Comparison of ENCODE assay signal across 11 cellular contexts in the genomic region with DNA sequence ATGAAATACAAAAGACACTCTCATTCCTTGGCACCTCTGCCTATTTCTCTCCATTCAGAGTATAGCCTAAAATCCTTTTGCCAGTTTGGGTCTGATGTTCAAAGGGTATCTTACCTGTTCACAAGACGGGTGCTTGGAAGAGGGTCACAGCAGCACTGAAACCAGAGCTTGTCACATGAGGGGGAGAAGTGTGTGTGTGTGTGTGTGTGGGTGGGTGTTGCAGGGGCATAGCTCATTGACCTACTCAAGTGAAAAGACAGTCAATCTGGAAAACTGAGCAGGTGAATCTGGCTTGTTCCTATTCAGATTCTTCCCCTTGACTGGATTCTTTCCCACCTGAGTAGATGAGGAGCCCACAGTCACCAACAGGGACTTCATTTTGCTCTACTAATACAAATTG.
DNase-seq lines count a peak whose midpoint lies in the region; ATAC-seq and TF ChIP-seq lines count a peak whose summit lies in the region.
"Had no signal": no experiment of that assay in that cellular context is flagged by ENCODE, and none has a peak within 500 bp of the region (broad histone marks: within the 10 kb centered on the region; RNA-seq: fewer than 3 reads in every experiment).

No MANE protein-coding gene starts in this region.

- no peaks in the 10 kb centered on the region for H3K79me1 ChIP-seq in IMR-90 (ENCODE audit: low read depth in 1 of 2, low read length in 2 of 2)

- H3K4me3 ChIP-seq in IMR-90 (ENCODE audit: insufficient read depth, low read depth, low read length) (no peak overlapping the region), thyroid gland (replicated peaks in 1 of 3) (no peak overlapping the region)
- H3K4me3 ChIP-seq: HAP-1 had no signal

- H3K23ac ChIP-seq in IMR-90 (ENCODE audit: low read depth, low read length), result no peak overlapping the region

- intact Hi-C loops in IMR-90 (cut with micrococcal nuclease), result no loop called here
- intact Hi-C loops in thyroid gland (cut with DNase I), result no loop called here

- no peak overlapping the region for H3K4me2 ChIP-seq in IMR-90 (ENCODE audit: low read depth, low read length)

- TF ChIP-seq CTCF in IMR-90 (conservative IDR thresholded peaks at IDR 0.05; ENCODE audit: low read depth, low read length) (no peak), thyroid gland (IDR thresholded peaks at IDR 0.05) (no peak)

- no peak overlapping the region for H2AK9ac ChIP-seq in IMR-90 (replicated peaks; ENCODE audit: low read depth, low read length, poor library complexity)

- CTCF ChIA-PET in IMR-90 (lab: Yijun Ruan, JAX), result interaction anchor here (0.6 kb wide), 1 partner anchor 452 kb away, joined by 6 read pairs; no protein-coding TSS in a partner anchor

- in situ Hi-C loops in IMR-90 (cut with MboI; ENCODE audit: low sequenced_read_pairs), result no loop called here

- DNase-seq in NCI-H748 (lab: John Stamatoyannopoulos, UW; ENCODE audit: unreplicated experiment) (peak; percentile 1), NCI-H748 treated with DMSO at 0.1 percent for 48 hours (lab: John Stamatoyannopoulos, UW) (no peak), IMR-90 (no peak), NCI-H345 treated with DMSO at 0.1 percent for 48 hours (lab: John Stamatoyannopoulos, UW; ENCODE audit: unreplicated experiment) (peak; percentile 81), NOMO-1 treated with dmso at 0.1 percent for 144 hours (lab: John Stamatoyannopoulos, UW; ENCODE audit: unreplicated experiment) (no peak), thyroid gland (no peak)
- DNase-seq: CD8-positive, alpha-beta T cell; DND-41; GDM1 had no signal

- H3K9me3 ChIP-seq in IMR-90 (ENCODE audit: control insufficient read depth, insufficient read depth, low read length) (no peaks in the 10 kb centered on the region), thyroid gland (no peaks in the 10 kb centered on the region)
- H3K9me3 ChIP-seq: HAP-1 had no signal

- no peak overlapping the region for H2AK5ac ChIP-seq in IMR-90 (ENCODE audit: low read depth, low read length)

- H3K4ac ChIP-seq in IMR-90 (ENCODE audit: low read depth, low read length), result peak overlapping the region; percentile 33; the same call in 1 of the 2 replicates

- H2BK15ac ChIP-seq in IMR-90 (ENCODE audit: low read depth, low read length), result no peak overlapping the region

- POLR2A ChIA-PET in IMR-90 (lab: Charles Lee; ENCODE audit: unreplicated experiment), result no interaction called here

- no peak overlapping the region for H4K5ac ChIP-seq in IMR-90 (ENCODE audit: low read depth, low read length)

- H4K91ac ChIP-seq in IMR-90 (ENCODE audit: insufficient read depth, low read depth, low read length), result no peak overlapping the region

- WGBS in IMR-90 (ENCODE audit: extremely low coverage in 2 of 2, insufficient read length in 1 of 2), 2 experiments, result 100% methylated on average over 1 of the region's 1 CpG; no CpG with 5 or more reads in 1 of the 2 experiments
- 59 to 73% methylated on average over 1 of the region's 1 CpG for WGBS in thyroid gland, 2 donors

- no peak overlapping the region for H3K14ac ChIP-seq in IMR-90 (replicated peaks; ENCODE audit: low read depth, low read length)

- H3K27ac ChIP-seq in IMR-90 (ENCODE audit: insufficient read depth, low read length), result no peak overlapping the region
- H3K27ac ChIP-seq in thyroid gland, result no peak overlapping the region

- BruUV-seq in IMR-90 (replicated peaks; lab: Mats Ljungman, UMichigan), result no TSS peak

- H3K18ac ChIP-seq in IMR-90 (ENCODE audit: low read depth, low read length), result 0 out of 2 replicates have a peak overlapping the region, but pooled peaks have one; percentile 29

- H3K27me3 ChIP-seq in IMR-90 (ENCODE audit: control insufficient read depth, insufficient read depth, low read length) (no peaks in the 10 kb centered on the region), thyroid gland (no peaks in the 10 kb centered on the region)

- H3K4me1 ChIP-seq in IMR-90 (ENCODE audit: control insufficient read depth, insufficient read depth, low read length) (peaks cover 4% of the 10 kb centered on the region), thyroid gland (no peaks in the 10 kb centered on the region)
- H3K4me1 ChIP-seq: HAP-1 had no signal

- no peak overlapping the region for H2BK5ac ChIP-seq in IMR-90 (ENCODE audit: low read depth, low read length, poor library complexity, severe bottlenecking)

- no peaks in the 10 kb centered on the region for H3K36me3 ChIP-seq in IMR-90 (ENCODE audit: control insufficient read depth, insufficient read depth, low read length)
- no peaks in the 10 kb centered on the region for H3K36me3 ChIP-seq in thyroid gland
- H3K36me3 ChIP-seq: HAP-1 had no signal

- H3K56ac ChIP-seq in IMR-90 (ENCODE audit: extremely low read depth, insufficient read depth, low read length), result no peak overlapping the region

- no peak overlapping the region for H2AFZ ChIP-seq in IMR-90 (replicated peaks; ENCODE audit: low read length, poor library complexity)

- H4K20me1 ChIP-seq in IMR-90 (ENCODE audit: insufficient read depth, low read length), result no peaks in the 10 kb centered on the region

- H4K8ac ChIP-seq in IMR-90 (ENCODE audit: low read depth in 2 of 2, low read length in 2 of 2), result no peak overlapping the region

- dilution Hi-C loops in IMR-90 (cut with HindIII; ENCODE audit: low sequenced_read_pairs, unreplicated experiment), result no loop called here

- no peak overlapping the region for H3K9ac ChIP-seq in IMR-90 (ENCODE audit: low read depth, low read length)

- no peak for TF ChIP-seq POLR2A in IMR-90 (IDR thresholded peaks at IDR 0.05; ENCODE audit: low read depth, low read length)
- no peak for TF ChIP-seq POLR2A in thyroid gland (IDR thresholded peaks at IDR 0.05)

- peaks cover 3% of the 10 kb centered on the region; the same call in 1 of the 2 replicates for H3K9me1 ChIP-seq in IMR-90 (ENCODE audit: insufficient read depth, low read length)

- H2BK20ac ChIP-seq in IMR-90 (ENCODE audit: low read depth, low read length), result no peak overlapping the region

- H2BK120ac ChIP-seq in IMR-90 (ENCODE audit: low read depth, low read length), result no peak overlapping the region

- TF ChIP-seq RAD21 in IMR-90 (IDR thresholded peaks at IDR 0.05; ENCODE audit: low read length), result no peak

- ATAC-seq in IMR-90 (ENCODE audit: low read depth) (no peak), GM18870 (IDR thresholded peaks at IDR 0.05; ENCODE audit: unreplicated experiment) (no peak)
- ATAC-seq: CD8-positive, alpha-beta T cell had no signal

TF ChIP-seq in IMR-90, 13 proteins besides CTCF, POLR2A, EP300 and RAD21:
- TF ChIP-seq FOS (IDR thresholded peaks at IDR 0.05; ENCODE audit: low read depth, low read length) (no peak), MXI1 (IDR thresholded peaks at IDR 0.05; ENCODE audit: borderline replicate concordance, low read depth, low read length) (no peak), CHD1 (IDR thresholded peaks at IDR 0.05; ENCODE audit: low read depth, low read length) (no peak), RCOR1 (IDR thresholded peaks at IDR 0.05; ENCODE audit: insufficient replicate concordance, low read length) (no peak), MAFK (IDR thresholded peaks at IDR 0.05; ENCODE audit: low read depth, low read length) (no peak), BHLHE40 (IDR thresholded peaks at IDR 0.05; ENCODE audit: low read depth, low read length) (no peak), CEBPB (IDR thresholded peaks at IDR 0.05; ENCODE audit: low read depth, low read length) (no peak), MAZ (IDR thresholded peaks at IDR 0.05; ENCODE audit: borderline replicate concordance, low read depth, low read length) (no peak), RFX5 (IDR thresholded peaks at IDR 0.05; ENCODE audit: low read depth, low read length) (no peak), NFE2L2 (IDR thresholded peaks at IDR 0.05; ENCODE audit: low read depth, low read length) (no peak), SMC3 (IDR thresholded peaks at IDR 0.05; ENCODE audit: low read depth, low read length) (no peak)
- TF ChIP-seq, protein P1, sequence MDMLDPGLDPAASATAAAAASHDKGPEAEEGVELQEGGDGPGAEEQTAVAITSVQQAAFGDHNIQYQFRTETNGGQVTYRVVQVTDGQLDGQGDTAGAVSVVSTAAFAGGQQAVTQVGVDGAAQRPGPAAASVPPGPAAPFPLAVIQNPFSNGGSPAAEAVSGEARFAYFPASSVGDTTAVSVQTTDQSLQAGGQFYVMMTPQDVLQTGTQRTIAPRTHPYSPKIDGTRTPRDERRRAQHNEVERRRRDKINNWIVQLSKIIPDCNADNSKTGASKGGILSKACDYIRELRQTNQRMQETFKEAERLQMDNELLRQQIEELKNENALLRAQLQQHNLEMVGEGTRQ (IDR thresholded peaks at IDR 0.05; ENCODE audit: low read depth, low read length), result no peak
- TF ChIP-seq, protein P2, sequence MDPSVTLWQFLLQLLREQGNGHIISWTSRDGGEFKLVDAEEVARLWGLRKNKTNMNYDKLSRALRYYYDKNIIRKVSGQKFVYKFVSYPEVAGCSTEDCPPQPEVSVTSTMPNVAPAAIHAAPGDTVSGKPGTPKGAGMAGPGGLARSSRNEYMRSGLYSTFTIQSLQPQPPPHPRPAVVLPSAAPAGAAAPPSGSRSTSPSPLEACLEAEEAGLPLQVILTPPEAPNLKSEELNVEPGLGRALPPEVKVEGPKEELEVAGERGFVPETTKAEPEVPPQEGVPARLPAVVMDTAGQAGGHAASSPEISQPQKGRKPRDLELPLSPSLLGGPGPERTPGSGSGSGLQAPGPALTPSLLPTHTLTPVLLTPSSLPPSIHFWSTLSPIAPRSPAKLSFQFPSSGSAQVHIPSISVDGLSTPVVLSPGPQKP (IDR thresholded peaks at IDR 0.05; ENCODE audit: borderline replicate concordance, low read depth, low read length), result no peak
TF ChIP-seq in IMR-90: peak in this region for 0.

Comparison
In these comparisons a context has a peak if more than half of its experiments do, and no peak if none do; other contexts are left out.
1. DNase-seq: peak in NCI-H748 (single experiment) and NCI-H345 treated with DMSO at 0.1 percent for 48 hours (single experiment); none in NCI-H748 treated with DMSO at 0.1 percent for 48 hours (single experiment), IMR-90 (single experiment), NOMO-1 treated with dmso at 0.1 percent for 144 hours (single experiment) and thyroid gland (0 of 2).